Comparison of ENCODE assay signal across 26 cellular contexts in genomic region chr10:5591336-5591824, GRCh38.
DNase-seq lines count a peak whose midpoint lies in the region; ATAC-seq and TF ChIP-seq lines count a peak whose summit lies in the region.
"Had no signal": no experiment of that assay in that cellular context is flagged by ENCODE, and none has a peak within 500 bp of the region (broad histone marks: within the 10 kb centered on the region; RNA-seq: fewer than 3 reads in every experiment).

No MANE protein-coding gene starts in this region.

- no peak overlapping the region for H3K18ac ChIP-seq in mesendoderm (ENCODE audit: low read length)

- H2AFZ ChIP-seq in neural progenitor cell (replicated peaks): no peak overlapping the region

- H3K36me3 ChIP-seq in neural progenitor cell (no peaks in the 10 kb centered on the region), mesendoderm (ENCODE audit: control insufficient read depth, insufficient read depth, low read length) (no peaks in the 10 kb centered on the region)
- H3K36me3 ChIP-seq: esophagus squamous epithelium, left ventricle myocardium inferior, MG63, WERI-Rb-1 had no signal

- no peak overlapping the region for H3K27ac ChIP-seq in neural progenitor cell
- no peak overlapping the region for H3K27ac ChIP-seq in mesendoderm (ENCODE audit: low read depth, low read length)
- H3K27ac ChIP-seq: coronary artery, esophagus squamous epithelium, left ventricle myocardium inferior, WERI-Rb-1 had no signal

- H3K9me3 ChIP-seq in neural progenitor cell (ENCODE audit: low read depth): no peaks in the 10 kb centered on the region
- H3K9me3 ChIP-seq: esophagus squamous epithelium, left ventricle myocardium inferior, MG63 had no signal

- peaks cover 30% of the 10 kb centered on the region for H3K4me1 ChIP-seq in neural progenitor cell
- peaks cover 2% of the 10 kb centered on the region for H3K4me1 ChIP-seq in mesendoderm (ENCODE audit: control insufficient read depth, low read depth, low read length)

- peaks cover 6% of the 10 kb centered on the region for H3K27me3 Mint-ChIP-seq in neural progenitor cell (ENCODE audit: insufficient read depth, low read depth)
- H3K27me3 Mint-ChIP-seq in natural killer cell treated with Interleukin-12 subunit alpha and Interleukin-12 subunit beta and Interleukin-15 and Interleukin-18, amount 100 ng/mL, for 72 hours: peaks cover 20 to 34% of the 10 kb centered on the region in 2 donors

- no peaks in the 10 kb centered on the region for H3K9me3 Mint-ChIP-seq in neural progenitor cell
- no peaks in the 10 kb centered on the region for H3K9me3 Mint-ChIP-seq in natural killer cell treated with Interleukin-12 subunit alpha and Interleukin-12 subunit beta and Interleukin-15 and Interleukin-18, amount 100 ng/mL, for 72 hours
- H3K9me3 Mint-ChIP-seq: activated CD4-positive, alpha-beta T cell treated with anti-CD3 and anti-CD28 coated beads, Interleukin-2, amount 10 ng/mL, durations not matched to agents 7 days and 5 days; activated naive CD4-positive, alpha-beta T cell treated with anti-CD3 and anti-CD28 coated beads, Interleukin-2, amount 10 ng/mL, durations not matched to agents 7 days and 5 days; activated T-cell treated with anti-CD3 and anti-CD28 coated beads, Interleukin-2, amount 50 U/mL, for 72 hours; immature natural killer cell had no signal

- H3K4me2 ChIP-seq in neural progenitor cell (peak overlapping the region; percentile 23), mesendoderm (ENCODE audit: low read length) (no peak overlapping the region)

- no peak overlapping the region for H2AK5ac ChIP-seq in mesendoderm (ENCODE audit: low read length)

- no CpG with 5 or more reads among the region's 14 CpGs for WGBS in mesendoderm (ENCODE audit: extremely low coverage, insufficient coverage, low lambda C conversion rate)

- H3K27me3 ChIP-seq in neural progenitor cell (no peaks in the 10 kb centered on the region), mesendoderm (ENCODE audit: insufficient read depth, low read length, poor library complexity) (no peaks in the 10 kb centered on the region)
- H3K27me3 ChIP-seq: MG63 had no signal

- H2BK15ac ChIP-seq in mesendoderm (replicated peaks; ENCODE audit: low read depth): no peak overlapping the region

- H3K56ac ChIP-seq in mesendoderm (ENCODE audit: low read length): no peak overlapping the region

- no peaks in the 10 kb centered on the region for H3K36me3 Mint-ChIP-seq in neural progenitor cell
- no peaks in the 10 kb centered on the region for H3K36me3 Mint-ChIP-seq in natural killer cell treated with Interleukin-12 subunit alpha and Interleukin-12 subunit beta and Interleukin-15 and Interleukin-18, amount 100 ng/mL, for 72 hours
- H3K36me3 Mint-ChIP-seq: activated CD8-positive, alpha-beta memory T cell treated with anti-CD3 and anti-CD28 coated beads, Interleukin-2, amount 10 ng/mL, durations not matched to agents 7 days and 5 days; activated naive CD4-positive, alpha-beta T cell treated with anti-CD3 and anti-CD28 coated beads, Interleukin-2, amount 10 ng/mL, durations not matched to agents 7 days and 5 days; immature natural killer cell had no signal

- peaks cover 81% of the 10 kb centered on the region for H3K4me1 Mint-ChIP-seq in neural progenitor cell
- H3K4me1 Mint-ChIP-seq in natural killer cell treated with Interleukin-12 subunit alpha and Interleukin-12 subunit beta and Interleukin-15 and Interleukin-18, amount 100 ng/mL, for 72 hours (ENCODE audit: low read depth in 2 of 2): no peaks in the 10 kb centered on the region
- H3K4me1 Mint-ChIP-seq: activated naive CD4-positive, alpha-beta T cell treated with anti-CD3 and anti-CD28 coated beads, Interleukin-2, amount 10 ng/mL, durations not matched to agents 7 days and 5 days; immature natural killer cell had no signal

- H3K23ac ChIP-seq in mesendoderm (ENCODE audit: low read length): no peak overlapping the region

- no peak overlapping the region for H3K9ac ChIP-seq in neural progenitor cell
- no peak overlapping the region for H3K9ac ChIP-seq in mesendoderm (ENCODE audit: low read length)

- DNase-seq in ELF-1 (ENCODE audit: low read depth, low spot score) (peak; percentile 89), MV-4-11 (lab: John Stamatoyannopoulos, UW) (peak; percentile 29), ecto neural progenitor cell (ENCODE audit: low spot score) (peak; percentile 56), neural progenitor cell (ENCODE audit: low spot score) (peak; percentile 54), mesendoderm (no peak)
- DNase-seq in natural killer cell treated with Interleukin-12 subunit alpha and Interleukin-12 subunit beta and Interleukin-15 and Interleukin-18, amount 100 ng/mL, for 72 hours (ENCODE audit: low spot score): no peak
- DNase-seq: activated CD4-positive, alpha-beta T cell treated with anti-CD3 and anti-CD28 coated beads, Interleukin-2, amount 10 ng/mL, durations not matched to agents 7 days and 5 days; activated CD8-positive, alpha-beta memory T cell treated with anti-CD3 and anti-CD28 coated beads, Interleukin-2, amount 10 ng/mL, durations not matched to agents 7 days and 5 days; activated naive CD4-positive, alpha-beta T cell treated with anti-CD3 and anti-CD28 coated beads, Interleukin-2, amount 10 ng/mL, durations not matched to agents 7 days and 5 days; activated T-cell treated with anti-CD3 and anti-CD28 coated beads, Interleukin-2, amount 50 U/mL, for 72 hours; amygdala; esophagus squamous epithelium; HCEC 1CT; hippocampal formation; immature natural killer cell; left ventricle myocardium inferior; MG63; NCI-H526; nucleus accumbens; RPMI8226; stimulated activated CD4-positive, alpha-beta T cell treated with anti-CD3 and anti-CD28 coated beads, Interleukin-2, amount 100 ng/mL, for 24 hours; WERI-Rb-1 had no signal

- H4K20me1 ChIP-seq in neural progenitor cell (ENCODE audit: low read depth): no peaks in the 10 kb centered on the region

- H3K4ac ChIP-seq in mesendoderm (ENCODE audit: low read depth, low read length): no peak overlapping the region

- no peaks in the 10 kb centered on the region for H3K79me2 ChIP-seq in neural progenitor cell (ENCODE audit: low read depth)
- no peaks in the 10 kb centered on the region for H3K79me2 ChIP-seq in mesendoderm (ENCODE audit: control insufficient read depth, insufficient read depth, low read length)

- H4K5ac ChIP-seq in mesendoderm (ENCODE audit: low read length): no peak overlapping the region

- H4K8ac ChIP-seq in mesendoderm (ENCODE audit: low read depth, low read length): no peak overlapping the region

- H2BK5ac ChIP-seq in mesendoderm (ENCODE audit: low read length): no peak overlapping the region

- H3K4me3 ChIP-seq in neural progenitor cell: no peak overlapping the region
- no peak overlapping the region for H3K4me3 ChIP-seq in mesendoderm (ENCODE audit: low read length)
- H3K4me3 ChIP-seq: coronary artery, esophagus squamous epithelium, left ventricle myocardium inferior, MG63, skin epidermis had no signal

- H3F3A ChIP-seq in neural progenitor cell (ENCODE audit: low read depth): peaks cover 10% of the 10 kb centered on the region

- no peak for ATAC-seq in natural killer cell treated with Interleukin-12 subunit alpha and Interleukin-12 subunit beta and Interleukin-15 and Interleukin-18, amount 100 ng/mL, for 72 hours
- no peak for ATAC-seq in HG03175 (IDR thresholded peaks at IDR 0.05; ENCODE audit: unreplicated experiment)
- no peak for ATAC-seq in HG02571 (IDR thresholded peaks at IDR 0.05; ENCODE audit: unreplicated experiment)
- ATAC-seq: activated CD8-positive, alpha-beta memory T cell treated with anti-CD3 and anti-CD28 coated beads, Interleukin-2, amount 10 ng/mL, durations not matched to agents 7 days and 5 days; activated T-cell treated with anti-CD3 and anti-CD28 coated beads, Interleukin-2, amount 50 U/mL, for 72 hours had no signal

- H3K4me3 Mint-ChIP-seq in neural progenitor cell: no peak overlapping the region
- no peak overlapping the region for H3K4me3 Mint-ChIP-seq in natural killer cell treated with Interleukin-12 subunit alpha and Interleukin-12 subunit beta and Interleukin-15 and Interleukin-18, amount 100 ng/mL, for 72 hours
- H3K4me3 Mint-ChIP-seq: activated CD4-positive, alpha-beta T cell treated with anti-CD3 and anti-CD28 coated beads, Interleukin-2, amount 10 ng/mL, durations not matched to agents 7 days and 5 days; activated CD8-positive, alpha-beta memory T cell treated with anti-CD3 and anti-CD28 coated beads, Interleukin-2, amount 10 ng/mL, durations not matched to agents 7 days and 5 days; activated naive CD4-positive, alpha-beta T cell treated with anti-CD3 and anti-CD28 coated beads, Interleukin-2, amount 10 ng/mL, durations not matched to agents 7 days and 5 days; activated T-cell treated with anti-CD3 and anti-CD28 coated beads, Interleukin-2, amount 50 U/mL, for 72 hours; immature natural killer cell had no signal

- no peak overlapping the region for H2BK120ac ChIP-seq in mesendoderm (ENCODE audit: low read depth, low read length)

- no peak for TF ChIP-seq CTCF in neural progenitor cell (IDR thresholded peaks at IDR 0.05)

- peak overlapping the region; percentile 3 for H3K27ac Mint-ChIP-seq in neural progenitor cell
- no peak overlapping the region for H3K27ac Mint-ChIP-seq in natural killer cell treated with Interleukin-12 subunit alpha and Interleukin-12 subunit beta and Interleukin-15 and Interleukin-18, amount 100 ng/mL, for 72 hours
- H3K27ac Mint-ChIP-seq: activated CD8-positive, alpha-beta memory T cell treated with anti-CD3 and anti-CD28 coated beads, Interleukin-2, amount 10 ng/mL, durations not matched to agents 7 days and 5 days; activated naive CD4-positive, alpha-beta T cell treated with anti-CD3 and anti-CD28 coated beads, Interleukin-2, amount 10 ng/mL, durations not matched to agents 7 days and 5 days; activated T-cell treated with anti-CD3 and anti-CD28 coated beads, Interleukin-2, amount 50 U/mL, for 72 hours had no signal

- no peaks in the 10 kb centered on the region for H3K79me1 ChIP-seq in mesendoderm (ENCODE audit: low read length)

Comparison
In these comparisons a context has a peak if more than half of its experiments do, and no peak if none do; other contexts are left out.
1. DNase-seq: peak in ELF-1 (single experiment), MV-4-11 (single experiment), ecto neural progenitor cell (single experiment) and neural progenitor cell (single experiment); none in mesendoderm (single experiment) and natural killer cell treated with Interleukin-12 subunit alpha and Interleukin-12 subunit beta and Interleukin-15 and Interleukin-18, amount 100 ng/mL, for 72 hours (single experiment).